Comparison of ENCODE assay signal across 8 cellular contexts in the genomic region with DNA sequence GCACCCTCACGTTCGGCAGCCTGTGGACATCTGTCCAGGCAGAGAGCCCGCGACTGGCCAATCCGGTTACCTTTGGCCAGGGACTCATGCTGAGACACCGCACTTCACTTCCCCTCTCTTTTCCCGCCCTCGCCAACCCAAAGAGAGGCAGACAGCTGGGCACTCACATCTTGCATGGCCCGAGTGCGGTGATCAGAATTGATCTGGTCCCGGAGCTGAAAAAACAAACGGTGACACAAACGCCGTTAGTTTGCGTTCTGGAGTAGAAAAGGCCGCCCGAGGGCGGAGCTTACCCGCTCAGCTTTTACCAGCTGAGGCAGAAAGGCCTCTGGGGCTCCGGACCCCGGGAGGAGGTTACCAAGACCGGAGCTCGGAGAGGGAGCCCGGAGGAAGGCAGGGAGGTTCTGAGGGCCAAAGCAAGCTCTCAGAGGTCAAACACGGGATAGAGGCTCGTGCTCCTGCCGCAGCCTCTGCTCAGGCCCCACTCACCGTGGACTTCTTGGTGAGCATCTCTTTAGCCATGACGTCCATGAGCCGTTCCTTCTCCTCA. TPM values are rescaled to one million over a fixed set of nuclear protein-coding genes. Genes with fewer than 3 reads are reported as not detected.
DNase-seq lines count a peak whose midpoint lies in the region; ATAC-seq and TF ChIP-seq lines count a peak whose summit lies in the region.

No MANE protein-coding gene starts in this region.

- H3K27ac Mint-ChIP-seq in CD4-positive, alpha-beta memory T cell, result peak overlapping the region; percentile 86 to 99 (median 95)

- no peaks in the 10 kb centered on the region for H3K9me3 Mint-ChIP-seq in CD4-positive, alpha-beta memory T cell

- peaks cover 10 to 36% (median 21%) of the 10 kb centered on the region in 4 donors for H3K4me1 Mint-ChIP-seq in CD4-positive, alpha-beta memory T cell

- POLR2A ChIA-PET in CD4-positive, alpha-beta memory T cell (lab: Charles Lee; ENCODE audit: partially characterized antibody), result interaction anchor here (0.7 to 2.6 kb wide), 7 partner anchors 14 to 297 kb away, joined by 3 to 15 read pairs (median 4); a partner anchor contains a TSS

- H3K27me3 ChIP-seq in CD4-positive, alpha-beta memory T cell (ENCODE audit: insufficient read depth, low read length), result no peaks in the 10 kb centered on the region
- H3K27me3 ChIP-seq in HL-60 (ENCODE audit: insufficient read depth, poor library complexity, severe bottlenecking) (no peaks in the 10 kb centered on the region), duodenal mucosa (ENCODE audit: control insufficient read depth in 1 of 2, insufficient read depth in 2 of 2, low read length in 2 of 2) (no peaks in the 10 kb centered on the region), upper lobe of left lung (no peaks in the 10 kb centered on the region)

- intact Hi-C loops in CD4-positive, alpha-beta memory T cell (cut with micrococcal nuclease), result no loop called here

- H3K9ac ChIP-seq in duodenal mucosa (ENCODE audit: low read depth in 1 of 2, low read length in 2 of 2), result peak overlapping the region; percentile 69 to 74

- H3K9me3 ChIP-seq in CD4-positive, alpha-beta memory T cell (ENCODE audit: control insufficient read depth in 1 of 2, low read length in 2 of 2), result no peaks in the 10 kb centered on the region
- H3K9me3 ChIP-seq in duodenal mucosa (ENCODE audit: control insufficient read depth in 1 of 2, low read length in 2 of 2) (no peaks in the 10 kb centered on the region), mesodermal cell (ENCODE audit: control insufficient read depth, low read length) (no peaks in the 10 kb centered on the region), upper lobe of left lung (no peaks in the 10 kb centered on the region)

- CTCF ChIA-PET in CD4-positive, alpha-beta memory T cell (lab: Charles Lee; ENCODE audit: partially characterized antibody), result interaction anchor here (1.0 to 9.8 kb wide), 10 partner anchors 11 to 848 kb away, joined by 3 to 192 read pairs (median 6); a partner anchor contains a TSS

- ATAC-seq in GM19438 (IDR thresholded peaks at IDR 0.05; ENCODE audit: low read depth, unreplicated experiment) (peak; percentile 31), upper lobe of left lung (ENCODE audit: low FRiP score in 2 of 2) (peak; percentile 65 to 76)

- no peak for TF ChIP-seq POLR2A in upper lobe of left lung (IDR thresholded peaks at IDR 0.05)

- peak in 2 of 5 donors; percentile 32 to 57 for DNase-seq in CD4-positive, alpha-beta memory T cell
- DNase-seq in HL-60 (ENCODE audit: low read depth in 1 of 2, low spot score in 1 of 2) (peak in 1 of 2 experiments; percentile 77), upper lobe of left lung (peak in 1 of 2 donors; percentile 74), NCI-H128 (lab: John Stamatoyannopoulos, UW; ENCODE audit: unreplicated experiment) (no peak)

- H3K27ac ChIP-seq in CD4-positive, alpha-beta memory T cell (ENCODE audit: low read depth, low read length), result peak overlapping the region; percentile 78
- H3K27ac ChIP-seq in HL-60 (replicated peaks) (peak overlapping the region; percentile 82), VCaP (peak overlapping the region; percentile 80), duodenal mucosa (ENCODE audit: low read depth, low read length) (peak overlapping the region; percentile 51), mesodermal cell (ENCODE audit: low read depth, low read length, severe bottlenecking) (peak overlapping the region; percentile 72), upper lobe of left lung (peak overlapping the region; percentile 69 to 85 (median 79))

- 0% methylated on average over 27 to 30 of the region's 30 CpGs for WGBS in mesodermal cell (ENCODE audit: insufficient coverage in 2 of 2), 2 experiments
- WGBS in upper lobe of left lung, 2 donors, result 0% methylated on average over 24 to 30 of the region's 30 CpGs

- H3K4me3 Mint-ChIP-seq in CD4-positive, alpha-beta memory T cell, result peak overlapping the region; percentile 97 to 100 (median 99)

- H3K4me3 ChIP-seq in CD4-positive, alpha-beta memory T cell (ENCODE audit: low read length in 2 of 2), result peak overlapping the region; percentile 91 to 93
- peak overlapping the region; percentile 84 for H3K4me3 ChIP-seq in HL-60 (replicated peaks; ENCODE audit: insufficient read depth, low read length)
- peak overlapping the region; percentile 95 to 100 for H3K4me3 ChIP-seq in duodenal mucosa (ENCODE audit: low read depth in 1 of 2, low read length in 2 of 2)
- peak overlapping the region; percentile 78 for H3K4me3 ChIP-seq in mesodermal cell (ENCODE audit: extremely low read depth, insufficient read depth, low read length, poor library complexity, severe bottlenecking)
- H3K4me3 ChIP-seq in upper lobe of left lung, result peak overlapping the region; percentile 81 to 97 (median 92)

- peaks cover 25% of the 10 kb centered on the region for H3K4me1 ChIP-seq in CD4-positive, alpha-beta memory T cell (ENCODE audit: insufficient read depth, low read length)
- H3K4me1 ChIP-seq in duodenal mucosa (ENCODE audit: control insufficient read depth in 1 of 2, insufficient read depth in 2 of 2, low read length in 2 of 2) (peaks cover 0 to 8% of the 10 kb centered on the region in 2 donors), mesodermal cell (ENCODE audit: control insufficient read depth, insufficient read depth, low read length, poor library complexity, severe bottlenecking) (peaks cover 2% of the 10 kb centered on the region), upper lobe of left lung (peaks cover 12 to 24% (median 15%) of the 10 kb centered on the region in 4 donors)

- H3K36me3 ChIP-seq in CD4-positive, alpha-beta memory T cell (ENCODE audit: insufficient read depth, low read length), result peaks cover 19% of the 10 kb centered on the region
- H3K36me3 ChIP-seq in duodenal mucosa (ENCODE audit: control insufficient read depth in 1 of 2, insufficient read depth in 2 of 2, low read length in 2 of 2) (peaks cover 11 to 32% of the 10 kb centered on the region in 2 donors), mesodermal cell (ENCODE audit: control insufficient read depth, insufficient read depth, low read length) (peaks cover 44% of the 10 kb centered on the region), upper lobe of left lung (peaks cover 23 to 33% (median 26%) of the 10 kb centered on the region in 4 donors)

- no peak for TF ChIP-seq EP300 in upper lobe of left lung (IDR thresholded peaks at IDR 0.05)

- H3K36me3 Mint-ChIP-seq in CD4-positive, alpha-beta memory T cell, result peaks cover 15 to 37% of the 10 kb centered on the region in 2 donors

- no peak for TF ChIP-seq CTCF in HL-60 (IDR thresholded peaks at IDR 0.05; ENCODE audit: insufficient read depth, low read length)
- no peak for TF ChIP-seq CTCF in VCaP (conservative IDR thresholded peaks at IDR 0.05)
- no peak for TF ChIP-seq CTCF in upper lobe of left lung (IDR thresholded peaks at IDR 0.05)

- peaks cover 0 to 2% of the 10 kb centered on the region in 2 donors for H3K27me3 Mint-ChIP-seq in CD4-positive, alpha-beta memory T cell

RNA-seq across cellular contexts. Expression of a gene that starts 0.4 kb away (rescaled TPM):
- 10 to 100 TPM; 74.0 to 74.6 TPM for total RNA-seq in CD4-positive, alpha-beta memory T cell
- 100 to 1,000 TPM in 1 of 2 donors, 10 to 100 TPM in 1; 99.5 to 111 TPM for polyA plus RNA-seq in CD4-positive, alpha-beta memory T cell
- 72.0 TPM for polyA plus RNA-seq in mesodermal cell (2013, experiment 1 of 2)
- polyA plus RNA-seq in mesodermal cell (2013, experiment 2 of 2), result 66.0 TPM
- total RNA-seq in upper lobe of left lung, result 10 to 100 TPM; 36.5 to 80.7 (median 42.8) TPM

RNA-seq across cellular contexts. Expression of a gene that starts 15.9 kb away (rescaled TPM):
- 1 to 10 TPM; 3.7 to 5.0 TPM for total RNA-seq in CD4-positive, alpha-beta memory T cell
- polyA plus RNA-seq in CD4-positive, alpha-beta memory T cell, result 1 to 10 TPM; 3.4 to 3.7 TPM
- 73.2 TPM for polyA plus RNA-seq in mesodermal cell (2013, experiment 1 of 2)
- 62.8 TPM for polyA plus RNA-seq in mesodermal cell (2013, experiment 2 of 2)
- 10 to 100 TPM in 5 of 6 donors, 1 to 10 TPM in 1; 9.5 to 25.8 (median 18.6) TPM for total RNA-seq in upper lobe of left lung

RNA-seq across cellular contexts. Expression of a gene that starts 23.1 kb away (rescaled TPM):
- 10 to 100 TPM; 17.3 to 17.5 TPM for total RNA-seq in CD4-positive, alpha-beta memory T cell
- 10 to 100 TPM; 21.0 to 21.9 TPM for polyA plus RNA-seq in CD4-positive, alpha-beta memory T cell
- polyA plus RNA-seq in mesodermal cell (2013, experiment 1 of 2), result 63.0 TPM
- polyA plus RNA-seq in mesodermal cell (2013, experiment 2 of 2), result 61.6 TPM
- 10 to 100 TPM in 5 of 6 donors, 1 to 10 TPM in 1; 8.4 to 53.4 (median 25.4) TPM for total RNA-seq in upper lobe of left lung

RNA-seq across cellular contexts. Expression of a gene that starts 42.6 kb away (rescaled TPM):
- 10 to 100 TPM; 31.4 to 35.7 TPM for total RNA-seq in CD4-positive, alpha-beta memory T cell
- 10 to 100 TPM in 1 of 2 donors, 1 to 10 TPM in 1; 8.9 to 21.0 TPM for polyA plus RNA-seq in CD4-positive, alpha-beta memory T cell
- polyA plus RNA-seq in mesodermal cell (2013, experiment 1 of 2), result 14.7 TPM
- 15.0 TPM for polyA plus RNA-seq in mesodermal cell (2013, experiment 2 of 2)
- 100 to 1,000 TPM in 1 of 6 donors, 10 to 100 TPM in 5; 25.8 to 201 (median 44.1) TPM for total RNA-seq in upper lobe of left lung

RNA-seq across cellular contexts. Expression of a gene that starts 57.1 kb away (rescaled TPM):
- under 1 TPM; 0.14 to 0.15 TPM for total RNA-seq in CD4-positive, alpha-beta memory T cell
- polyA plus RNA-seq in CD4-positive, alpha-beta memory T cell, result under 1 TPM in 1 of 2 donors, not detected in 1; 0.08 TPM
- 0.96 TPM for polyA plus RNA-seq in mesodermal cell (2013, experiment 1 of 2)
- polyA plus RNA-seq in mesodermal cell (2013, experiment 2 of 2), result 0.71 TPM
- total RNA-seq in upper lobe of left lung, result 1 to 10 TPM in 1 of 6 donors, under 1 TPM in 1, not detected in 4; 0.40 to 1.0 TPM
